ENCODE assay signal across 5 cellular contexts in genomic region chr4:55625835-55626234, GRCh38.
"Had no signal": no experiment of that assay in that cellular context is flagged by ENCODE, and none has a peak within 500 bp of the region (broad histone marks: within the 10 kb centered on the region; RNA-seq: fewer than 3 reads in every experiment).

No MANE protein-coding gene starts in this region.

- DNase-seq: H9, HCEC 1CT, IMR-90, KBM-7 had no signal

- ATAC-seq: GM23338 had no signal
